ENCODE assay signal across 1 cellular context in genomic region chr16:85569039-85569614, GRCh38.
TF ChIP-seq lines count a peak whose summit lies in the region.

No MANE protein-coding gene starts in this region.

TF ChIP-seq in GM12878, 131 proteins besides CTCF, POLR2A, EP300 and RAD21 (continued from another document):
- TF ChIP-seq KDM1A (IDR thresholded peaks at IDR 0.05; ENCODE audit: borderline replicate concordance) (no peak), TBL1XR1 (IDR thresholded peaks at IDR 0.05; ENCODE audit: low read depth, low read length) (no peak), MYB (IDR thresholded peaks at IDR 0.05; ENCODE audit: borderline replicate concordance, low read depth, low read length) (no peak), SREBF1 (IDR thresholded peaks at IDR 0.05; ENCODE audit: low read length) (no peak), ZNF687 (IDR thresholded peaks at IDR 0.05) (no peak), RELB (IDR thresholded peaks at IDR 0.05; ENCODE audit: low read depth) (no peak), HDAC2 (IDR thresholded peaks at IDR 0.05) (no peak), EED (IDR thresholded peaks at IDR 0.05; ENCODE audit: low read depth) (no peak), HSF1 (IDR thresholded peaks at IDR 0.05; ENCODE audit: low read depth, low read length) (no peak), PRDM15 (CRISPR knock-in tag; IDR thresholded peaks at IDR 0.05) (no peak), ELK1 (IDR thresholded peaks at IDR 0.05; ENCODE audit: low read depth, low read length) (no peak), E4F1 (IDR thresholded peaks at IDR 0.05; ENCODE audit: borderline replicate concordance, partially characterized antibody) (no peak), NFYA (IDR thresholded peaks at IDR 0.05; ENCODE audit: borderline replicate concordance, low read depth, low read length) (no peak), POLR2AphosphoS5 (IDR thresholded peaks at IDR 0.05; ENCODE audit: low read length) (no peak)
